In the genomic region with DNA sequence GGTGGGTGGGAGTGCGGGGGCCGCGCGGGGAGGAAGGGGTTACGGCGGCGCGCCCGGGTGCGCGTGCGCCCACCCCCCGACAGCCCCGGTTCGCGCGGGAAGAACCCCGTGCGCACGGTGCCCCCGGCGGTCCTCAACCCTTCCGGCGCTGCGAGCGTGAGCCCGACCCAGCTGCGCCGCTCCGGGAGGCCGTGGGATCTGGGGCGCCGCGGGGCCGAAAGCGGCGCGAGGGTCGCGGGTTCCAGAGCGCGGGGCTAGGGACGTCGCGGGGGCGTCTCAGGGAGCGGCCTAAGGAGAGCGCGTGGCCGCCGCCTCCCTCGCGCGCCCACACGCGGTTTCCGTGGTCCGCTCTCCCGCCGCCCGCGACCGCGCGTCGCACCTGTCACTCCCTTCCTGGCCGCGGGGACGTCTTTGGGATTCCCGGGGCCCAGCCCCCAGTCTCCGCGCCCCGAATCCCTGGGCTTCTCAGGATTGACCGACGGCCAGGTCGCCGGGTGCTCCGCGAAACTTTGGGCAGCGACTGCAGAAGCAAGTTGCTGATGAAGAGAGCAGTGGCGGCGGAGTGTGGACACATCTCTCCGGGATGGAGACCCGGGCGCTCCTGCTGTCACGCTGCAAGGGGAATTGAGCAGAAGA, we compare ENCODE assay signal across 8 cellular contexts. TPM values are rescaled to one million over a fixed set of nuclear protein-coding genes. Genes with fewer than 3 reads are reported as not detected.
A peak's percentile ranks its signal among the peaks of the same experiment; 100 is the strongest.
DNase-seq lines count a peak whose midpoint lies in the region; ATAC-seq lines count a peak whose summit lies in the region.

No MANE protein-coding gene starts in this region.

- ATAC-seq in HG02885 (IDR thresholded peaks at IDR 0.05; ENCODE audit: poor library complexity, unreplicated experiment): peak; percentile 21
- ATAC-seq in sciatic nerve: no peak

- H3K4me3 ChIP-seq in iPS DF 6.9 (ENCODE audit: low read length): peak overlapping the region; percentile 79

- no peaks in the 10 kb centered on the region; the same call in 1 of the 2 replicates for H3K4me1 ChIP-seq in iPS DF 6.9 (ENCODE audit: control insufficient read depth, insufficient read depth, low read length)

- no peak overlapping the region for H3K27ac ChIP-seq in iPS DF 6.9 (ENCODE audit: low read length)

- H3K27me3 ChIP-seq in iPS DF 6.9 (ENCODE audit: control insufficient read depth, insufficient read depth, low read length): no peaks in the 10 kb centered on the region

- DNase-seq in NCI-H1417 (lab: John Stamatoyannopoulos, UW) (peak in 2 of 3 experiments; percentile 61 to 72), NCI-H1417 treated with DMSO at 0.1 percent for 48 hours (lab: John Stamatoyannopoulos, UW) (no peak), SW480 (ENCODE audit: low spot score) (peak; percentile 14), astrocyte of the hippocampus (ENCODE audit: low read depth, low spot score) (peak; percentile 58), iPS DF 6.9 (ENCODE audit: low read depth, low spot score) (no peak), sciatic nerve (ENCODE audit: low spot score) (peak; percentile 78), mesenteric fat pad (ENCODE audit: low spot score) (no peak)

- WGBS in iPS DF 6.9 (ENCODE audit: insufficient coverage, insufficient read length): no CpG with 5 or more reads among the region's 86 CpGs

- intact Hi-C loops in sciatic nerve (cut with DNase I): no loop called here

- H3K9me3 ChIP-seq in iPS DF 6.9 (ENCODE audit: control insufficient read depth, insufficient read depth, low read length): no peaks in the 10 kb centered on the region

- peaks cover 4% of the 10 kb centered on the region; the same call in 1 of the 2 replicates for H3K36me3 ChIP-seq in iPS DF 6.9 (ENCODE audit: control insufficient read depth, insufficient read depth, low read length)

RNA-seq across cellular contexts. Expression of a gene that starts 0.6 kb away (rescaled TPM):
- total RNA-seq in sciatic nerve: 206 TPM
- total RNA-seq in mesenteric fat pad: 35.9 TPM

RNA-seq across cellular contexts. Expression of a gene that starts 33.0 kb away (rescaled TPM):
- total RNA-seq in sciatic nerve (8.4 TPM), mesenteric fat pad (4.1 TPM)

Comparison
In these comparisons a context has a peak if more than half of its experiments do, and no peak if none do; other contexts are left out.
1. DNase-seq: peak in NCI-H1417 (2 of 3), SW480 (single experiment), astrocyte of the hippocampus (single experiment) and sciatic nerve (single experiment); none in NCI-H1417 treated with DMSO at 0.1 percent for 48 hours (single experiment), iPS DF 6.9 (single experiment) and mesenteric fat pad (single experiment).